Comparison of ENCODE assay signal across 19 cellular contexts in genomic region chr6:17506962-17507361, GRCh38.
"Had no signal": no experiment of that assay in that cellular context is flagged by ENCODE, and none has a peak within 500 bp of the region (broad histone marks: within the 10 kb centered on the region; RNA-seq: fewer than 3 reads in every experiment).

No MANE protein-coding gene starts in this region.

- FAIRE-seq: pancreas had no signal

- H3K9me3 Mint-ChIP-seq: memory B cell; naive B cell; natural killer cell; stimulated activated memory B cell treated with anti-CD40 and anti-IgM and Interleukin-4, amounts not matched to agents 10 μg/mL and 1 μg/mL and 100 μg/mL, for 72 hours; stimulated activated naive CD8-positive, alpha-beta T cell treated with anti-CD3 and anti-CD28 coated beads, Interleukin-15, amount 100 ng/mL, for 72 hours had no signal

- DNase-seq: heart right ventricle; islet precursor cell; left ventricle myocardium inferior; naive B cell; natural killer cell; pancreas; posterior cingulate gyrus; right lobe of liver; stimulated activated CD4-positive, alpha-beta T cell treated with anti-CD3 and anti-CD28 coated beads, Interleukin-1b, Interleukin-23, amount 100 ng/mL, for 48 hours; stimulated activated CD4-positive, alpha-beta T cell treated with anti-CD3 and anti-CD28 coated beads, Interleukin-2, amount 100 ng/mL, for 48 hours; stimulated activated CD4-positive, alpha-beta T cell treated with anti-CD3 and anti-CD28 coated beads, Interleukin-4, amount 100 ng/mL, for 4 hours; stimulated activated CD8-positive, alpha-beta memory T cell treated with anti-CD3 and anti-CD28 coated beads, Interleukin-4, amount 100 ng/mL, for 48 hours; stimulated activated naive CD4-positive, alpha-beta T cell treated with Interleukin-2 at 50 U/mL for 16 hours; stimulated activated naive CD8-positive, alpha-beta T cell treated with anti-CD3 and anti-CD28 coated beads, Interleukin-15, amount 100 ng/mL, for 72 hours; substantia nigra; transverse colon; upper lobe of left lung had no signal

- H3K27me3 Mint-ChIP-seq: stimulated activated memory B cell treated with anti-CD40 and anti-IgM and Interleukin-4, amounts not matched to agents 10 μg/mL and 1 μg/mL and 100 μg/mL, for 72 hours had no signal

- H3K4me1 Mint-ChIP-seq: memory B cell; naive B cell; natural killer cell; stimulated activated memory B cell treated with anti-CD40 and anti-IgM and Interleukin-4, amounts not matched to agents 10 μg/mL and 1 μg/mL and 100 μg/mL, for 72 hours; stimulated activated naive CD8-positive, alpha-beta T cell treated with anti-CD3 and anti-CD28 coated beads, Interleukin-15, amount 100 ng/mL, for 72 hours had no signal

- H3K4me3 Mint-ChIP-seq: memory B cell; naive B cell; natural killer cell; stimulated activated memory B cell treated with anti-CD40 and anti-IgM and Interleukin-4, amounts not matched to agents 10 μg/mL and 1 μg/mL and 100 μg/mL, for 72 hours; stimulated activated naive CD8-positive, alpha-beta T cell treated with anti-CD3 and anti-CD28 coated beads, Interleukin-15, amount 100 ng/mL, for 72 hours had no signal

- H3K27ac Mint-ChIP-seq: memory B cell; naive B cell; natural killer cell; stimulated activated memory B cell treated with anti-CD40 and anti-IgM and Interleukin-4, amounts not matched to agents 10 μg/mL and 1 μg/mL and 100 μg/mL, for 72 hours; stimulated activated naive CD8-positive, alpha-beta T cell treated with anti-CD3 and anti-CD28 coated beads, Interleukin-15, amount 100 ng/mL, for 72 hours had no signal

- H3K36me3 Mint-ChIP-seq: memory B cell; naive B cell; natural killer cell; stimulated activated memory B cell treated with anti-CD40 and anti-IgM and Interleukin-4, amounts not matched to agents 10 μg/mL and 1 μg/mL and 100 μg/mL, for 72 hours had no signal
